ENCODE assay signal across 8 cellular contexts in genomic region chr7:100444311-100445278, GRCh38. TPM values are rescaled to one million over a fixed set of nuclear protein-coding genes. Genes with fewer than 3 reads are reported as not detected.
DNase-seq lines count a peak whose midpoint lies in the region; ATAC-seq and TF ChIP-seq lines count a peak whose summit lies in the region.

No MANE protein-coding gene starts in this region.

- intact Hi-C loops in activated CD8-positive, alpha-beta T cell treated with anti-CD3 and anti-CD28 coated beads for 36 hours (cut with micrococcal nuclease), result no loop called here
- intact Hi-C loops in right cardiac atrium (cut with DNase I), result no loop called here

- CTCF ChIA-PET in activated CD8-positive, alpha-beta T cell treated with anti-CD3 and anti-CD28 coated beads for 36 hours (lab: Charles Lee), result interaction anchor here (0.6 to 3.8 kb wide), 7 partner anchors 10 to 230 kb away, joined by 3 to 17 read pairs (median 3); partner anchors contain the start of gene MOSPD3

- H3K9me3 Mint-ChIP-seq in T-helper 2 cell treated with Interferon-gamma antibody and Interleukin-4, amounts not matched to agents 5 μg/mL and 100 μg/mL, for 36 hours, result no peaks in the 10 kb centered on the region
- H3K9me3 Mint-ChIP-seq in activated CD8-positive, alpha-beta T cell treated with anti-CD3 and anti-CD28 coated beads for 36 hours, result no peaks in the 10 kb centered on the region

- 27% methylated on average over 14 of the region's 14 CpGs for whole genome bisulfite sequencing in right cardiac atrium

- peak overlapping the region; percentile 80 for H3K27ac Mint-ChIP-seq in T-helper 2 cell treated with Interferon-gamma antibody and Interleukin-4, amounts not matched to agents 5 μg/mL and 100 μg/mL, for 36 hours
- H3K27ac Mint-ChIP-seq in activated CD8-positive, alpha-beta T cell treated with anti-CD3 and anti-CD28 coated beads for 36 hours, result peak overlapping the region; percentile 82

- DNase-seq in T-helper 2 cell treated with Interferon-gamma antibody and Interleukin-4, amounts not matched to agents 5 μg/mL and 100 μg/mL, for 36 hours (ENCODE audit: low spot score), result no peak
- DNase-seq in T-helper 2 cell (no peak), right cardiac atrium (peak; percentile 53 to 68 (median 63)), thoracic aorta (ENCODE audit: low spot score) (no peak), COLO829 (ENCODE audit: low spot score) (no peak)
- peak; percentile 53 for DNase-seq in activated CD8-positive, alpha-beta T cell treated with anti-CD3 and anti-CD28 coated beads for 36 hours

- TF ChIP-seq CTCF in activated CD8-positive, alpha-beta T cell treated with anti-CD3 and anti-CD28 coated beads for 36 hours (IDR thresholded peaks at IDR 0.05), result no peak
- no peak for TF ChIP-seq CTCF in thoracic aorta (IDR thresholded peaks at IDR 0.05)

- no peaks in the 10 kb centered on the region for H3K27me3 ChIP-seq in right cardiac atrium (ENCODE audit: control insufficient read depth, insufficient read depth)
- no peaks in the 10 kb centered on the region for H3K27me3 ChIP-seq in thoracic aorta (replicated peaks; ENCODE audit: insufficient read depth)

- H3K4me3 Mint-ChIP-seq in T-helper 2 cell treated with Interferon-gamma antibody and Interleukin-4, amounts not matched to agents 5 μg/mL and 100 μg/mL, for 36 hours, result no peak overlapping the region
- H3K4me3 Mint-ChIP-seq in activated CD8-positive, alpha-beta T cell treated with anti-CD3 and anti-CD28 coated beads for 36 hours, result peak overlapping the region; percentile 31

- H3K4me1 ChIP-seq in right cardiac atrium (ENCODE audit: control insufficient read depth, insufficient read depth, low read length), result no peaks in the 10 kb centered on the region
- no peaks in the 10 kb centered on the region for H3K4me1 ChIP-seq in thoracic aorta (ENCODE audit: control insufficient read depth in 1 of 2, low read depth in 2 of 2)

- no peaks in the 10 kb centered on the region for H3K27me3 Mint-ChIP-seq in T-helper 2 cell treated with Interferon-gamma antibody and Interleukin-4, amounts not matched to agents 5 μg/mL and 100 μg/mL, for 36 hours (ENCODE audit: low read depth)
- no peaks in the 10 kb centered on the region for H3K27me3 Mint-ChIP-seq in activated CD8-positive, alpha-beta T cell treated with anti-CD3 and anti-CD28 coated beads for 36 hours

- H3K36me3 Mint-ChIP-seq in T-helper 2 cell treated with Interferon-gamma antibody and Interleukin-4, amounts not matched to agents 5 μg/mL and 100 μg/mL, for 36 hours (ENCODE audit: low read depth), result no peaks in the 10 kb centered on the region
- no peaks in the 10 kb centered on the region for H3K36me3 Mint-ChIP-seq in activated CD8-positive, alpha-beta T cell treated with anti-CD3 and anti-CD28 coated beads for 36 hours (ENCODE audit: low read depth)

- H3K36me3 ChIP-seq in thoracic aorta, result no peaks in the 10 kb centered on the region

- H3K27ac ChIP-seq in right cardiac atrium (ENCODE audit: low read length) (peak overlapping the region; percentile 85), thoracic aorta (no peak overlapping the region)

- H3K9me3 ChIP-seq in right cardiac atrium (ENCODE audit: control insufficient read depth, low read length) (no peaks in the 10 kb centered on the region), thoracic aorta (no peaks in the 10 kb centered on the region)

- no peak overlapping the region for H3K4me3 ChIP-seq in right cardiac atrium (ENCODE audit: low read length)
- H3K4me3 ChIP-seq in thoracic aorta, result no peak overlapping the region

- peak; percentile 80 for ATAC-seq in activated CD8-positive, alpha-beta T cell treated with anti-CD3 and anti-CD28 coated beads for 36 hours
- ATAC-seq in right cardiac atrium (peak; percentile 73 to 88), thoracic aorta (ENCODE audit: insufficient number of reproducible peaks, low FRiP score, low read depth) (peak; percentile 33), HG03521 (IDR thresholded peaks at IDR 0.05; ENCODE audit: unreplicated experiment) (no peak), HG03175 (IDR thresholded peaks at IDR 0.05; ENCODE audit: unreplicated experiment) (no peak)

- POLR2A ChIA-PET in activated CD8-positive, alpha-beta T cell treated with anti-CD3 and anti-CD28 coated beads for 36 hours (lab: Charles Lee), result interaction anchor here (0.6 to 2.3 kb wide), 7 partner anchors 9 to 58 kb away, joined by 3 to 11 read pairs (median 3); partner anchors contain the start of gene PPP1R35

- peaks cover 16% of the 10 kb centered on the region for H3K4me1 Mint-ChIP-seq in T-helper 2 cell treated with Interferon-gamma antibody and Interleukin-4, amounts not matched to agents 5 μg/mL and 100 μg/mL, for 36 hours (ENCODE audit: low read depth)
- peaks cover 16% of the 10 kb centered on the region for H3K4me1 Mint-ChIP-seq in activated CD8-positive, alpha-beta T cell treated with anti-CD3 and anti-CD28 coated beads for 36 hours (ENCODE audit: low read depth)

RNA-seq across cellular contexts. Expression of gene PPP1R35, which starts 8.3 kb away (rescaled TPM):
- total RNA-seq in activated CD8-positive, alpha-beta T cell treated with anti-CD3 and anti-CD28 coated beads for 36 hours, result 10 to 100 TPM; 63.4 to 67.8 TPM
- total RNA-seq in right cardiac atrium, result 10 to 100 TPM; 14.8 to 17.7 (median 16.5) TPM
- 20.3 TPM for polyA plus RNA-seq in right cardiac atrium
- total RNA-seq in thoracic aorta, result 10 to 100 TPM; 29.5 to 54.7 TPM

RNA-seq across cellular contexts. Expression of gene MEPCE, which starts 15.0 kb away (rescaled TPM):
- 10 to 100 TPM; 38.3 to 38.8 TPM for total RNA-seq in activated CD8-positive, alpha-beta T cell treated with anti-CD3 and anti-CD28 coated beads for 36 hours
- total RNA-seq in right cardiac atrium (10 to 100 TPM; 18.7 to 24.6 (median 23.2) TPM), thoracic aorta (10 to 100 TPM; 27.2 to 27.8 TPM)
- polyA plus RNA-seq in right cardiac atrium, result 20.4 TPM

RNA-seq across cellular contexts. Expression of gene ZCWPW1, which starts 16.1 kb away (rescaled TPM):
- 1 to 10 TPM; 2.5 to 3.6 TPM for total RNA-seq in activated CD8-positive, alpha-beta T cell treated with anti-CD3 and anti-CD28 coated beads for 36 hours
- total RNA-seq in right cardiac atrium (1 to 10 TPM; 3.5 to 5.3 (median 4.4) TPM), thoracic aorta (1 to 10 TPM; 3.1 to 3.5 TPM)
- polyA plus RNA-seq in right cardiac atrium, result 4.9 TPM

RNA-seq across cellular contexts. Expression of gene SPACDR, which starts 19.5 kb away (rescaled TPM):
- total RNA-seq in activated CD8-positive, alpha-beta T cell treated with anti-CD3 and anti-CD28 coated beads for 36 hours, result 1 to 10 TPM; 3.7 to 4.6 TPM
- under 1 TPM in 1 of 4 donors, not detected in 3; 0.44 TPM for total RNA-seq in right cardiac atrium
- 0.11 TPM for polyA plus RNA-seq in right cardiac atrium
- not detected for total RNA-seq in thoracic aorta

RNA-seq across cellular contexts. Expression of gene TSC22D4, which starts 34.4 kb away (rescaled TPM):
- total RNA-seq in activated CD8-positive, alpha-beta T cell treated with anti-CD3 and anti-CD28 coated beads for 36 hours, result 10 to 100 TPM; 92.6 to 94.2 TPM
- total RNA-seq in right cardiac atrium, result 10 to 100 TPM; 36.7 to 63.6 (median 48.6) TPM
- 61.2 TPM for polyA plus RNA-seq in right cardiac atrium
- total RNA-seq in thoracic aorta, result 10 to 100 TPM; 25.7 to 45.5 TPM

Comparison
In these comparisons a context has a peak if more than half of its experiments do, and no peak if none do; other contexts are left out.
1. DNase-seq: peak in activated CD8-positive, alpha-beta T cell treated with anti-CD3 and anti-CD28 coated beads for 36 hours (single experiment) and right cardiac atrium (3 of 3); none in T-helper 2 cell treated with Interferon-gamma antibody and Interleukin-4, amounts not matched to agents 5 μg/mL and 100 μg/mL, for 36 hours (single experiment), T-helper 2 cell (0 of 5), thoracic aorta (single experiment) and COLO829 (single experiment).
2. ATAC-seq: peak in activated CD8-positive, alpha-beta T cell treated with anti-CD3 and anti-CD28 coated beads for 36 hours (single experiment), right cardiac atrium (2 of 2) and thoracic aorta (single experiment); none in HG03521 (single experiment) and HG03175 (single experiment).